Comparison of ENCODE assay signal across 25 cellular contexts in the genomic region with DNA sequence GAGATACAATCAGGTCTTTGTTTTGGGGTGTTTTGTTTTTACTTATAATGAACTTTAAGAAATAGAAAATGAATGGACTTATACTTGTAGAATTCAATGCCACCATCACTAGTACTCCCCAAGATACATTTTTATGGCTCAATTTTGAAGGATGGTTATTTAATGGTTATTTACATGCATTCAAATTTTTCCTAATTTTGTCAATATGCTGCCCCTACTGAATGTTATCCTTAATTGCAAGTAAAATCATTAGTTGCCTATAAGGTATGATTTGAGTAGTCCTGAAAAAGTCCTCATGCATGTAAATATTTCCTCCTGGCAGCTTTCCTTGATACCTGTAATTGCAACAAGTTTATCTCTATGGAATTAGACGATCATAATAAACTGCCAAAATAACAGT.
"Had no signal": no experiment of that assay in that cellular context is flagged by ENCODE, and none has a peak within 500 bp of the region (broad histone marks: within the 10 kb centered on the region; RNA-seq: fewer than 3 reads in every experiment).

No MANE protein-coding gene starts in this region.

- H3K36me3 Mint-ChIP-seq: mesothelial cell of epicardium; stimulated activated effector memory CD8-positive, alpha-beta T cell treated with anti-CD3 and anti-CD28 coated beads, Interleukin-12 subunit alpha, Interleukin-12 subunit beta, amount 100 ng/mL, for 72 hours had no signal

- H3K4me1 ChIP-seq: prostate gland had no signal

- H3K4me3 ChIP-seq: coronary artery, esophagus muscularis mucosa, gastroesophageal sphincter, heart left ventricle, left lung, mucosa of descending colon, neural progenitor cell, prostate gland, right atrium auricular region, suprapubic skin had no signal

- H3K9ac ChIP-seq: neural progenitor cell had no signal

- DNase-seq: dermis blood vessel endothelial cell; foreskin keratinocyte; heart left ventricle; hippocampal formation; left cardiac atrium; left lung; mesenchymal stem cell; mucosa of descending colon; naive B cell; stimulated activated CD4-positive, alpha-beta T cell treated with anti-CD3 and anti-CD28 coated beads, Interleukin-2, amount 100 ng/mL, for 24 hours; stimulated activated CD4-positive, alpha-beta T cell treated with anti-CD3 and anti-CD28 coated beads, Interleukin-4, amount 100 ng/mL, for 24 hours; stimulated activated naive CD4-positive, alpha-beta T cell treated with Interleukin-2 at 50 U/mL for 16 hours; trophoblast cell had no signal

- H3K4me2 ChIP-seq: neural progenitor cell had no signal

- H3K27ac Mint-ChIP-seq: naive B cell; nephron; neural progenitor cell; stimulated activated effector memory CD8-positive, alpha-beta T cell treated with anti-CD3 and anti-CD28 coated beads, Interleukin-12 subunit alpha, Interleukin-12 subunit beta, amount 100 ng/mL, for 72 hours had no signal

- H3K9me3 Mint-ChIP-seq: central memory CD8-positive, alpha-beta T cell; mesothelial cell of epicardium; naive B cell; nephron; stimulated activated effector memory CD8-positive, alpha-beta T cell treated with anti-CD3 and anti-CD28 coated beads, Interleukin-12 subunit alpha, Interleukin-12 subunit beta, amount 100 ng/mL, for 72 hours had no signal

- H2AFZ ChIP-seq: neural progenitor cell had no signal

- H3K9me3 ChIP-seq: esophagus muscularis mucosa, gastroesophageal sphincter, heart left ventricle, left lung, mucosa of descending colon, prostate gland, right atrium auricular region, suprapubic skin had no signal

- ATAC-seq: foreskin keratinocyte; gastroesophageal sphincter; heart left ventricle; left cardiac atrium; left lung; mucosa of descending colon; sciatic nerve; stimulated activated effector memory CD8-positive, alpha-beta T cell treated with anti-CD3 and anti-CD28 coated beads, Interleukin-12 subunit alpha, Interleukin-12 subunit beta, amount 100 ng/mL, for 72 hours had no signal

- H3K27ac ChIP-seq: esophagus muscularis mucosa, foreskin keratinocyte, gastroesophageal sphincter, heart left ventricle, left lung, neural progenitor cell, prostate gland, right atrium auricular region, suprapubic skin had no signal

- H3K36me3 ChIP-seq: esophagus muscularis mucosa, gastroesophageal sphincter, heart left ventricle, left lung, neural progenitor cell, prostate gland, right atrium auricular region, suprapubic skin had no signal

- H3K4me3 Mint-ChIP-seq: central memory CD8-positive, alpha-beta T cell; mesothelial cell of epicardium; naive B cell; nephron; neural progenitor cell; stimulated activated effector memory CD8-positive, alpha-beta T cell treated with anti-CD3 and anti-CD28 coated beads, Interleukin-12 subunit alpha, Interleukin-12 subunit beta, amount 100 ng/mL, for 72 hours had no signal

- H3K27me3 ChIP-seq: foreskin keratinocyte, gastroesophageal sphincter, right atrium auricular region, suprapubic skin had no signal
